In genomic region chr9:137454506-137455360, GRCh38 we compare ENCODE assay signal across 8 cellular contexts.
A peak's percentile ranks its signal among the peaks of the same experiment; 100 is the strongest.
DNase-seq lines count a peak whose midpoint lies in the region; ATAC-seq and TF ChIP-seq lines count a peak whose summit lies in the region.

No MANE protein-coding gene starts in this region.

- H3K36me3 ChIP-seq in OCI-LY3 (replicated peaks; ENCODE audit: low read depth, low read length), result peaks cover 36% of the 10 kb centered on the region
- H3K36me3 ChIP-seq in muscle layer of colon (ENCODE audit: insufficient read depth, low read length), result peaks cover 11% of the 10 kb centered on the region

- ATAC-seq in HG02973 (IDR thresholded peaks at IDR 0.05; ENCODE audit: unreplicated experiment), result no peak

- H3K4me3 ChIP-seq in OCI-LY3 (ENCODE audit: low read length), result no peak overlapping the region
- H3K4me3 ChIP-seq in muscle layer of colon (ENCODE audit: low read depth in 1 of 2, low read length in 2 of 2), result peak overlapping the region; percentile 20 to 52

- no peaks in the 10 kb centered on the region for H3K9me3 ChIP-seq in OCI-LY3 (ENCODE audit: insufficient read depth, low read length)
- no peaks in the 10 kb centered on the region for H3K9me3 ChIP-seq in muscle layer of colon (ENCODE audit: low read length)

- H4K20me1 ChIP-seq in OCI-LY3 (ENCODE audit: insufficient read depth, low read length), result peaks cover 6% of the 10 kb centered on the region

- DNase-seq in Ammon's horn (ENCODE audit: low spot score) (peak; percentile 7), epithelial cell of prostate (ENCODE audit: low read depth, low spot score) (no peak), cerebellar cortex (ENCODE audit: low spot score) (no peak), NCI-H2107 treated with DMSO at 0.1 percent for 48 hours (lab: John Stamatoyannopoulos, UW; ENCODE audit: unreplicated experiment) (no peak), NCI-H2171 treated with DMSO at 0.1 percent for 48 hours (lab: John Stamatoyannopoulos, UW) (no peak)

- H3K4me1 ChIP-seq in OCI-LY3 (ENCODE audit: low read length) (peaks cover 9% of the 10 kb centered on the region), muscle layer of colon (ENCODE audit: insufficient read depth, low read length) (peaks cover 15% of the 10 kb centered on the region)

- H3K27me3 ChIP-seq in OCI-LY3 (ENCODE audit: low read depth, low read length) (no peaks in the 10 kb centered on the region), muscle layer of colon (ENCODE audit: control insufficient read depth in 1 of 2, insufficient read depth in 2 of 2, low read length in 2 of 2) (no peaks in the 10 kb centered on the region)

- peak overlapping the region; percentile 18 for H3K4me2 ChIP-seq in OCI-LY3 (ENCODE audit: low read length)

- no peak overlapping the region for H3K27ac ChIP-seq in OCI-LY3 (ENCODE audit: low read length)
- H3K27ac ChIP-seq in epithelial cell of prostate, result peak overlapping the region; percentile 28
- H3K27ac ChIP-seq in muscle layer of colon (ENCODE audit: low read depth, low read length), result peak overlapping the region; percentile 44

- no peak for TF ChIP-seq CTCF in OCI-LY3 (IDR thresholded peaks at IDR 0.05; ENCODE audit: low read depth, low read length)

- H2AFZ ChIP-seq in OCI-LY3 (ENCODE audit: low read depth, low read length), result no peak overlapping the region

- no peak overlapping the region for H3K9ac ChIP-seq in OCI-LY3 (ENCODE audit: low read length)
- peak overlapping the region; percentile 21 for H3K9ac ChIP-seq in muscle layer of colon (ENCODE audit: low read length)

- H3K79me2 ChIP-seq in OCI-LY3 (ENCODE audit: low read length), result peaks cover 14% of the 10 kb centered on the region
